Comparison of ENCODE assay signal across 8 cellular contexts in genomic region chr7:101688183-101688831, GRCh38. TPM values are rescaled to one million over a fixed set of nuclear protein-coding genes. Genes with fewer than 3 reads are reported as not detected.
A peak's percentile ranks its signal among the peaks of the same experiment; 100 is the strongest.
DNase-seq lines count a peak whose midpoint lies in the region; ATAC-seq and TF ChIP-seq lines count a peak whose summit lies in the region.

No MANE protein-coding gene starts in this region.

- WGBS in right cardiac atrium = 3% methylated on average over 43 of the region's 43 CpGs

- H3K36me3 Mint-ChIP-seq in T-cell = no peaks in the 10 kb centered on the region

- peaks cover 0 to 2% (median 1%) of the 10 kb centered on the region in 3 donors for H3K4me1 Mint-ChIP-seq in T-cell

- no peak overlapping the region for H3K4me3 Mint-ChIP-seq in T-cell

- H3K9me3 ChIP-seq in right cardiac atrium (ENCODE audit: control insufficient read depth, low read length) = no peaks in the 10 kb centered on the region

- H3K4me1 ChIP-seq in right cardiac atrium (ENCODE audit: control insufficient read depth, insufficient read depth, low read length) = no peaks in the 10 kb centered on the region

- no peaks in the 10 kb centered on the region for H3K27me3 ChIP-seq in right cardiac atrium (ENCODE audit: control insufficient read depth, insufficient read depth)

- peak; percentile 90 for DNase-seq in AG20443 (ENCODE audit: low spot score)
- DNase-seq in T-cell = peak; percentile 13 to 83 (median 72)
- peak; percentile 35 for DNase-seq in amniotic epithelial cell (ENCODE audit: low read depth)
- DNase-seq in right cardiac atrium = peak; percentile 83 to 94 (median 93)
- peak; percentile 92 for DNase-seq in sciatic nerve (ENCODE audit: low spot score)

- H3K9me3 Mint-ChIP-seq in T-cell = no peaks in the 10 kb centered on the region

- no peak overlapping the region for H3K27ac Mint-ChIP-seq in T-cell

- TF ChIP-seq CTCF in LNCAP (IDR thresholded peaks at IDR 0.05) = peak; percentile 92

- CTCF ChIA-PET in T-cell (lab: Charles Lee) = no interaction called here

- H3K4me3 ChIP-seq in right cardiac atrium (ENCODE audit: low read length) = no peak overlapping the region

- intact Hi-C loops in right cardiac atrium (cut with DNase I) (loop anchor here (5.0 to 10.0 kb wide), 6 partner anchors 84 to 584 kb away; partner anchors contain the start of gene CUX1 (in 2 of the 4)), sciatic nerve (cut with DNase I) (loop anchor here (10.0 kb wide), 1 partner anchor 546 kb away; no protein-coding TSS in a partner anchor)

- H3K27ac ChIP-seq in right cardiac atrium (ENCODE audit: low read length) = no peak overlapping the region

- H3K27me3 Mint-ChIP-seq in T-cell = peaks cover 0 to 5% of the 10 kb centered on the region in 2 donors

- POLR2A ChIA-PET in T-cell (lab: Charles Lee) = no interaction called here

- ATAC-seq in GM19035 (IDR thresholded peaks at IDR 0.05; ENCODE audit: unreplicated experiment) (peak; percentile 75), T-cell (replicated peaks in 1 of 4) (peak; percentile 81 to 95 (median 88)), right cardiac atrium (peak; percentile 88 to 92), sciatic nerve (peak; percentile 93), GM18520 (IDR thresholded peaks at IDR 0.05; ENCODE audit: unreplicated experiment) (no peak)

RNA-seq across cellular contexts. Expression of gene MYL10, which starts 59.2 kb away (rescaled TPM):
- total RNA-seq in T-cell (not detected), right cardiac atrium (not detected), sciatic nerve (not detected)
- not detected for polyA plus RNA-seq in right cardiac atrium

Comparison
In these comparisons a context has a peak if more than half of its experiments do, and no peak if none do; other contexts are left out.
1. DNase-seq: peak in every context shown above with its lines; median percentile 93 in right cardiac atrium; 92 in sciatic nerve; 90 in AG20443; 72 in T-cell; 35 in amniotic epithelial cell.